Comparison of ENCODE assay signal across 1 cellular context in the genomic region with DNA sequence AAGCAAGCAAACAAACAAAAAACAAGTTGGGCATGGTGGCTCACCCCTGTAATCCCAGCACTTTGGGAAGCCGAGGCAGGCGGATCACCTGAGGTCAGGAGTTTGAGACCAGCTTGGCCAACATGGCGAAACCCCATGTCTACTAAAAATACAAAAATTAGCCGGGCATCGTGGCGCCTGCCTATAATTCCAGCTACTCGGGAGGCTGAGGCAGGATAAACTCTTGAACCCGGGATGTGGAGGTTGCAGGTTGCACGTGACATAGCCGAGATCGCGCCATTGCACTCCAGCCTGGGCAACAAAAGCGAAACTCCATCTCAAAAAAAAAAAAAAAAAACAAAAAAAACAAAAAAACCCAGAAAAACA.
TF ChIP-seq lines count a peak whose summit lies in the region.

No MANE protein-coding gene starts in this region.

TF ChIP-seq in GM12878, 131 proteins besides CTCF, POLR2A, EP300 and RAD21:
- peak in 1 of 2 experiments; percentile 83; a peak in 2 of 4 replicates for TF ChIP-seq BHLHE40 (IDR thresholded peaks at IDR 0.05; ENCODE audit: borderline replicate concordance in 1 of 2, low read depth in 2 of 2, low read length in 1 of 2)
